Comparison of ENCODE assay signal across 23 cellular contexts in the genomic region with DNA sequence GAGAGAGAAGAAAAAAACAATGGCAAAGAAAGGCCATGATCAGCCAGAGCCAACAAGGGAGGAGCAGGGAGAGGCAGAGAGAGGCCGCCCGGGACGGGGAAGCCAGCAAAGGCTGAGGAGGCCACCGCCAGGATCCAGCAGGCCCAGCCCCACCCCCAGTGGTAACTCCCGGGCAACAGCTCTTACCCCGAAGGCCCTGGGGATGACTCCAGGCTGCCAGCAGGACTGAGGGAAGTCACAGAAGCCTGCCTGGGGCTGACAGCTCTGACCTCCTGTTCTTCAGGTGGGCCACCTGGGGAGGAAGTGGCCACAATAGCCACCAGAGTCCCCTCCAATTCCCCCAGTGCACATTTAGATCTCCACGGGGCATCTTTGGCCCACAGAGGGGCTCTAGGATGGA.
"Had no signal": no experiment of that assay in that cellular context is flagged by ENCODE, and none has a peak within 500 bp of the region (broad histone marks: within the 10 kb centered on the region; RNA-seq: fewer than 3 reads in every experiment).

No MANE protein-coding gene starts in this region.

- H3K4me3 ChIP-seq: esophagus squamous epithelium, hepatocyte, right lobe of liver, tibial nerve had no signal

- H3K9me3 Mint-ChIP-seq: activated B cell treated with CpG ODN at 0.5 μM for 24 hours; activated T-cell treated with anti-CD3 and anti-CD28 coated beads, Interleukin-2, amount 50 U/mL, for 72 hours; mesothelial cell of epicardium; naive B cell; T-helper 1 cell treated with Interleukin-12 subunit alpha and Interleukin-12 subunit beta and Interleukin-4 antibody, amounts not matched to agents 30 μg/mL and 1 μg/mL, for 36 hours had no signal

- H3K27ac Mint-ChIP-seq: activated B cell treated with CpG ODN at 0.5 μM for 24 hours; activated CD8-positive, alpha-beta memory T cell treated with anti-CD3 and anti-CD28 coated beads, Interleukin-2, amount 10 ng/mL, durations not matched to agents 7 days and 5 days; activated CD8-positive, alpha-beta T cell treated with anti-CD3 and anti-CD28 coated beads, Interleukin-2, amount 10 ng/mL, durations not matched to agents 7 days and 5 days; activated naive CD8-positive, alpha-beta T cell; activated T-cell treated with anti-CD3 and anti-CD28 coated beads, Interleukin-2, amount 50 U/mL, for 72 hours; mesothelial cell of epicardium; T-helper 1 cell treated with Interleukin-12 subunit alpha and Interleukin-12 subunit beta and Interleukin-4 antibody, amounts not matched to agents 30 μg/mL and 1 μg/mL, for 36 hours had no signal

- H3K36me3 ChIP-seq: esophagus squamous epithelium, neutrophil, right lobe of liver, tibial nerve had no signal

- H3K36me3 Mint-ChIP-seq: activated CD8-positive, alpha-beta memory T cell treated with anti-CD3 and anti-CD28 coated beads, Interleukin-2, amount 10 ng/mL, durations not matched to agents 7 days and 5 days; activated naive CD8-positive, alpha-beta T cell; mesothelial cell of epicardium; naive B cell had no signal

- H3K79me2 ChIP-seq: hepatocyte had no signal

- H3K4me3 Mint-ChIP-seq: activated B cell treated with CpG ODN at 0.5 μM for 24 hours; activated CD8-positive, alpha-beta memory T cell treated with anti-CD3 and anti-CD28 coated beads, Interleukin-2, amount 10 ng/mL, durations not matched to agents 7 days and 5 days; activated CD8-positive, alpha-beta T cell treated with anti-CD3 and anti-CD28 coated beads, Interleukin-2, amount 10 ng/mL, durations not matched to agents 7 days and 5 days; activated T-cell treated with anti-CD3 and anti-CD28 coated beads, Interleukin-2, amount 50 U/mL, for 72 hours; T-helper 1 cell treated with Interleukin-12 subunit alpha and Interleukin-12 subunit beta and Interleukin-4 antibody, amounts not matched to agents 30 μg/mL and 1 μg/mL, for 36 hours had no signal

- DNase-seq: activated B cell treated with CpG ODN at 0.5 μM for 24 hours; activated CD8-positive, alpha-beta memory T cell treated with anti-CD3 and anti-CD28 coated beads, Interleukin-2, amount 10 ng/mL, durations not matched to agents 7 days and 5 days; activated CD8-positive, alpha-beta T cell treated with anti-CD3 and anti-CD28 coated beads, Interleukin-2, amount 10 ng/mL, durations not matched to agents 7 days and 5 days; activated naive CD4-positive, alpha-beta T cell treated with Interleukin-2 at 50 U/mL for 16 hours; activated T-cell treated with anti-CD3 and anti-CD28 coated beads, Interleukin-2, amount 50 U/mL, for 72 hours; anterior cingulate cortex; dermis blood vessel endothelial cell; effector CD8-positive, alpha-beta T cell; esophagus squamous epithelium; foreskin melanocyte; left cardiac atrium; left ventricle myocardium superior; naive B cell; stimulated activated CD4-positive, alpha-beta T cell treated with anti-CD3 and anti-CD28 coated beads, Interleukin-2, amount 100 ng/mL, for 48 hours; stimulated activated naive CD4-positive, alpha-beta T cell treated with Interleukin-2 at 50 U/mL for 16 hours had no signal

- H3K9me3 ChIP-seq: esophagus squamous epithelium, neutrophil, right lobe of liver, tibial nerve had no signal

- H3K27ac ChIP-seq: epithelial cell of prostate, esophagus squamous epithelium, hepatocyte, neutrophil, right lobe of liver, tibial nerve had no signal

- H2AFZ ChIP-seq: hepatocyte had no signal

- H3K4me2 ChIP-seq: hepatocyte had no signal
